In the genomic region with DNA sequence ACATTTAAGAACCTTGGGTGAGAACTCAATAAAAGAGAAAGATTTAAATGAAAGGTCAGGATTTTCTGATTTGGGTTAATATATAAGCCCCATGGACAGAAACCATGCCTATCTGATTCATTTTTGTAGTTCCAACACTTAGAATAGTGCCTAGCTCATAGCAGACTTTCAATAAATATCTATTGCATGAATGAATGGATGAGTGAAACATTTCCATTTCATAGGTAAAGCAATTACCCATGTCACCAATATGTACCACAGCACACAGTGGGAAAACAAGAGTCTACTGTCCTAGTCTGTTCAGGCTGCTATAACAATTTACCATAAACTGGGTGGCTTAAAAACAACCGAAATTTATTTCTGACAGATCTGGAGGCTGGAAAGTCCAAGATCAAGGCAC, we compare ENCODE assay signal across 18 cellular contexts.
A peak's percentile ranks its signal among the peaks of the same experiment; 100 is the strongest.
DNase-seq lines count a peak whose midpoint lies in the region; ATAC-seq and TF ChIP-seq lines count a peak whose summit lies in the region.
"Had no signal": no experiment of that assay in that cellular context is flagged by ENCODE, and none has a peak within 500 bp of the region (broad histone marks: within the 10 kb centered on the region; RNA-seq: fewer than 3 reads in every experiment).

No MANE protein-coding gene starts in this region.

- no peak overlapping the region for H3K4me3 Mint-ChIP-seq in HFFc6
- H3K4me3 Mint-ChIP-seq: activated CD4-positive, alpha-beta T cell treated with anti-CD3 and anti-CD28 coated beads, Interleukin-2, amount 10 ng/mL, durations not matched to agents 24 days and 14 days had no signal

- H3K4me1 Mint-ChIP-seq in HFFc6 (ENCODE audit: low read depth), result no peaks in the 10 kb centered on the region
- H3K4me1 Mint-ChIP-seq: activated CD4-positive, alpha-beta T cell treated with anti-CD3 and anti-CD28 coated beads, Interleukin-2, amount 10 ng/mL, durations not matched to agents 24 days and 14 days had no signal

- ATAC-seq in GM18498 (IDR thresholded peaks at IDR 0.05; ENCODE audit: unreplicated experiment) (peak; percentile 59), GM19452 (IDR thresholded peaks at IDR 0.05; ENCODE audit: unreplicated experiment) (peak; percentile 68), HG02763 (IDR thresholded peaks at IDR 0.05; ENCODE audit: unreplicated experiment) (peak; percentile 62), HG03378 (IDR thresholded peaks at IDR 0.05; ENCODE audit: unreplicated experiment) (peak; percentile 94)
- ATAC-seq: foreskin keratinocyte had no signal

- H3K36me3 Mint-ChIP-seq in HFFc6 (ENCODE audit: low read depth), result no peaks in the 10 kb centered on the region

- DNase-seq in HFFc6 (no peak), HuH-7 (ENCODE audit: low spot score) (no peak), activated T-cell treated with anti-CD3 and anti-CD28 coated beads for 4 hours (no peak)
- no peak for DNase-seq in activated effector memory CD4-positive, alpha-beta T cell treated with Interleukin-2 at 50 U/mL for 16 hours
- DNase-seq: 8988T; activated CD4-positive, alpha-beta T cell treated with anti-CD3 and anti-CD28 coated beads, Interleukin-2, amount 10 ng/mL, durations not matched to agents 24 days and 14 days; activated gamma-delta T cell treated with Interleukin-2 at 50 U/mL for 16 hours; DMS79 treated with DMSO at 0.1 percent for 48 hours; foreskin keratinocyte; hypothalamus; NCI-H1092; NCI-H2107; NCI-H524; Right ventricle myocardium superior had no signal

- no peak for TF ChIP-seq CTCF in HFFc6 (IDR thresholded peaks at IDR 0.05)

- no peaks in the 10 kb centered on the region; the same call in 1 of the 2 replicates for H3K27me3 Mint-ChIP-seq in HFFc6 (ENCODE audit: insufficient read depth)

- no peaks in the 10 kb centered on the region for H3K9me3 Mint-ChIP-seq in HFFc6
- H3K9me3 Mint-ChIP-seq: activated CD4-positive, alpha-beta T cell treated with anti-CD3 and anti-CD28 coated beads, Interleukin-2, amount 10 ng/mL, durations not matched to agents 24 days and 14 days had no signal

- H3K27ac Mint-ChIP-seq in HFFc6, result no peak overlapping the region
- H3K27ac Mint-ChIP-seq: activated CD4-positive, alpha-beta T cell treated with anti-CD3 and anti-CD28 coated beads, Interleukin-2, amount 10 ng/mL, durations not matched to agents 24 days and 14 days had no signal
